2 cellular contexts compared by ENCODE assay signal in genomic region chr1:43534256-43534655, GRCh38.
TF ChIP-seq lines count a peak whose summit lies in the region.

No MANE protein-coding gene starts in this region.

TF ChIP-seq in IMR-90, 13 proteins besides CTCF, POLR2A, EP300 and RAD21:
- no peak for TF ChIP-seq MAZ (IDR thresholded peaks at IDR 0.05; ENCODE audit: borderline replicate concordance, low read depth, low read length)
- no peak for TF ChIP-seq FOS (IDR thresholded peaks at IDR 0.05; ENCODE audit: low read depth, low read length)

TF ChIP-seq in K562, 482 proteins besides CTCF, POLR2A, EP300 and RAD21:
- TF ChIP-seq PBX2 (CRISPR knock-in tag; IDR thresholded peaks at IDR 0.05; ENCODE audit: low read depth): no peak
- peak; percentile 65 for TF ChIP-seq PBX2 (tag; conservative IDR thresholded peaks at IDR 0.05; ENCODE audit: low read depth)
- TF ChIP-seq MCM3 (IDR thresholded peaks at IDR 0.05): no peak
- TF ChIP-seq ELF2 (CRISPR knock-in tag; IDR thresholded peaks at IDR 0.05): no peak
- TF ChIP-seq MEIS2 (IDR thresholded peaks at IDR 0.05; ENCODE audit: partially characterized antibody): peak; percentile 64
- peak; percentile 76 for TF ChIP-seq PKNOX1 (IDR thresholded peaks at IDR 0.05)
TF ChIP-seq in K562: peak in this region for 3.
